ENCODE assay signal across 1 cellular context in genomic region chr1:244393604-244394176, GRCh38.
TF ChIP-seq lines count a peak whose summit lies in the region.

No MANE protein-coding gene starts in this region.

TF ChIP-seq in K562, 482 proteins besides CTCF, POLR2A, EP300 and RAD21 (continued from another document and continues in another):
- TF ChIP-seq PBX2 (CRISPR knock-in tag; IDR thresholded peaks at IDR 0.05; ENCODE audit: low read depth) = 0 out of 2 replicates have a peak, but pooled peaks have one; percentile 14
- peak; percentile 70 for TF ChIP-seq PBX2 (tag; conservative IDR thresholded peaks at IDR 0.05; ENCODE audit: low read depth)
- no peak for TF ChIP-seq KDM4B (IDR thresholded peaks at IDR 0.05; ENCODE audit: borderline replicate concordance in 2 of 2, low read depth in 1 of 2)
- 0 out of 2 replicates have a peak, but pooled peaks have one; percentile 43 for TF ChIP-seq MBD2 (IDR thresholded peaks at IDR 0.05; ENCODE audit: borderline replicate concordance, low read depth)
- peak; percentile 44 to 71; a peak in 2 of 4 replicates for TF ChIP-seq MNT (conservative IDR thresholded peaks at IDR 0.05)
- TF ChIP-seq MAFF (IDR thresholded peaks at IDR 0.05; ENCODE audit: low read length) = no peak
- TF ChIP-seq BDP1 (IDR thresholded peaks at IDR 0.05; ENCODE audit: insufficient read depth, insufficient read length) = no peak
- TF ChIP-seq HDAC8 (tag; IDR thresholded peaks at IDR 0.05) = no peak
- TF ChIP-seq DIDO1 (tag; IDR thresholded peaks at IDR 0.05; ENCODE audit: low read depth) = no peak
- no peak for TF ChIP-seq SAP30 (IDR thresholded peaks at IDR 0.05; ENCODE audit: borderline replicate concordance, insufficient read depth, low read depth, low read length, poor library complexity, severe bottlenecking)
- TF ChIP-seq REST (CRISPR knock-in tag; IDR thresholded peaks at IDR 0.05; ENCODE audit: low read depth) = peak; percentile 75; the same call in 1 of the 2 replicates
- TF ChIP-seq SUPT5H (IDR thresholded peaks at IDR 0.05) = no peak
- TF ChIP-seq HSF4 (CRISPR knock-in tag; IDR thresholded peaks at IDR 0.05; ENCODE audit: borderline replicate concordance) = no peak; the same call in 1 of the 2 replicates
- no peak for TF ChIP-seq ZFP1 (CRISPR knock-in tag; IDR thresholded peaks at IDR 0.05)
- no peak for TF ChIP-seq MTF1 (CRISPR knock-in tag; IDR thresholded peaks at IDR 0.05; ENCODE audit: borderline replicate concordance)
- TF ChIP-seq NCOA2 (IDR thresholded peaks at IDR 0.05; ENCODE audit: partially characterized antibody in 2 of 2) = no peak
- TF ChIP-seq ZNF23 (CRISPR knock-in tag; IDR thresholded peaks at IDR 0.05) = peak; percentile 19; the same call in 1 of the 2 replicates
- peak; percentile 72; the same call in 1 of the 2 replicates for TF ChIP-seq ZNF197 (CRISPR knock-in tag; IDR thresholded peaks at IDR 0.05; ENCODE audit: low read depth)
- TF ChIP-seq, protein P1, sequence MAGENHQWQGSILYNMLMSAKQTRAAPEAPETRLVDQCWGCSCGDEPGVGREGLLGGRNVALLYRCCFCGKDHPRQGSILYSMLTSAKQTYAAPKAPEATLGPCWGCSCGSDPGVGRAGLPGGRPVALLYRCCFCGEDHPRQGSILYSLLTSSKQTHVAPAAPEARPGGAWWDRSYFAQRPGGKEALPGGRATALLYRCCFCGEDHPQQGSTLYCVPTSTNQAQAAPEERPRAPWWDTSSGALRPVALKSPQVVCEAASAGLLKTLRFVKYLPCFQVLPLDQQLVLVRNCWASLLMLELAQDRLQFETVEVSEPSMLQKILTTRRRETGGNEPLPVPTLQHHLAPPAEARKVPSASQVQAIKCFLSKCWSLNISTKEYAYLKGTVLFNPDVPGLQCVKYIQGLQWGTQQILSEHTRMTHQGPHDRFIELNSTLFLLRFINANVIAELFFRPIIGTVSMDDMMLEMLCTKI (IDR thresholded peaks at IDR 0.05; ENCODE audit: partially characterized antibody) = no peak
- TF ChIP-seq RBFOX2 (IDR thresholded peaks at IDR 0.05; ENCODE audit: low read depth, low read length) = peak; percentile 43; the same call in 1 of the 2 replicates
- no peak for TF ChIP-seq FOXA1 (IDR thresholded peaks at IDR 0.05; ENCODE audit: borderline replicate concordance)
- TF ChIP-seq ZNF24 (IDR thresholded peaks at IDR 0.05) = peak; percentile 86
- TF ChIP-seq BRD4 (IDR thresholded peaks at IDR 0.05) = 0 out of 2 replicates have a peak, but pooled peaks have one; percentile 36
- no peak for TF ChIP-seq PHTF2 (CRISPR knock-in tag; IDR thresholded peaks at IDR 0.05)
- no peak for TF ChIP-seq TAF15 (IDR thresholded peaks at IDR 0.05; ENCODE audit: low read depth, low read length)
- no peak for TF ChIP-seq JUN (IDR thresholded peaks at IDR 0.05; ENCODE audit: borderline replicate concordance, low read depth, low read length)
- no peak for TF ChIP-seq JUN (CRISPR knock-in tag; IDR thresholded peaks at IDR 0.05; ENCODE audit: borderline replicate concordance)
- TF ChIP-seq, protein P2, sequence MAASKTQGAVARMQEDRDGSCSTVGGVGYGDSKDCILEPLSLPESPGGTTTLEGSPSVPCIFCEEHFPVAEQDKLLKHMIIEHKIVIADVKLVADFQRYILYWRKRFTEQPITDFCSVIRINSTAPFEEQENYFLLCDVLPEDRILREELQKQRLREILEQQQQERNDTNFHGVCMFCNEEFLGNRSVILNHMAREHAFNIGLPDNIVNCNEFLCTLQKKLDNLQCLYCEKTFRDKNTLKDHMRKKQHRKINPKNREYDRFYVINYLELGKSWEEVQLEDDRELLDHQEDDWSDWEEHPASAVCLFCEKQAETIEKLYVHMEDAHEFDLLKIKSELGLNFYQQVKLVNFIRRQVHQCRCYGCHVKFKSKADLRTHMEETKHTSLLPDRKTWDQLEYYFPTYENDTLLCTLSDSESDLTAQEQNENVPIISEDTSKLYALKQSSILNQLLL (CRISPR knock-in tag; IDR thresholded peaks at IDR 0.05; ENCODE audit: borderline replicate concordance) = no peak
- TF ChIP-seq ZNF445 (CRISPR knock-in tag; IDR thresholded peaks at IDR 0.05; ENCODE audit: low read depth) = no peak
- no peak for TF ChIP-seq LARP7 (IDR thresholded peaks at IDR 0.05)
- TF ChIP-seq KHSRP (IDR thresholded peaks at IDR 0.05) = no peak
- no peak; a peak in 1 of 4 replicates for TF ChIP-seq ZMIZ1 (IDR thresholded peaks at IDR 0.05; ENCODE audit: low read depth in 2 of 2, low read length in 2 of 2)
- no peak for TF ChIP-seq FOXJ3 (CRISPR knock-in tag; IDR thresholded peaks at IDR 0.05)
- TF ChIP-seq MEIS2 (IDR thresholded peaks at IDR 0.05; ENCODE audit: partially characterized antibody) = peak; percentile 37
- TF ChIP-seq, protein P3, sequence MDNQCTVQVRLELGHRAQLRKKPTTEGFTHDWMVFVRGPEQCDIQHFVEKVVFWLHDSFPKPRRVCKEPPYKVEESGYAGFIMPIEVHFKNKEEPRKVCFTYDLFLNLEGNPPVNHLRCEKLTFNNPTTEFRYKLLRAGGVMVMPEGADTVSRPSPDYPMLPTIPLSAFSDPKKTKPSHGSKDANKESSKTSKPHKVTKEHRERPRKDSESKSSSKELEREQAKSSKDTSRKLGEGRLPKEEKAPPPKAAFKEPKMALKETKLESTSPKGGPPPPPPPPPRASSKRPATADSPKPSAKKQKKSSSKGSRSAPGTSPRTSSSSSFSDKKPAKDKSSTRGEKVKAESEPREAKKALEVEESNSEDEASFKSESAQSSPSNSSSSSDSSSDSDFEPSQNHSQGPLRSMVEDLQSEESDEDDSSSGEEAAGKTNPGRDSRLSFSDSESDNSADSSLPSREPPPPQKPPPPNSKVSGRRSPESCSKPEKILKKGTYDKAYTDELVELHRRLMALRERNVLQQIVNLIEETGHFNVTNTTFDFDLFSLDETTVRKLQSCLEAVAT (IDR thresholded peaks at IDR 0.05) = no peak; a peak in 1 of 4 replicates
- no peak; the same call in 1 of the 2 replicates for TF ChIP-seq GATAD2B (IDR thresholded peaks at IDR 0.05; ENCODE audit: borderline replicate concordance)
- 0 out of 2 replicates have a peak, but pooled peaks have one; percentile 28 for TF ChIP-seq ESRRA (IDR thresholded peaks at IDR 0.05; ENCODE audit: borderline replicate concordance, low read depth)
- no peak for TF ChIP-seq PRDM10 (IDR thresholded peaks at IDR 0.05; ENCODE audit: partially characterized antibody)
- peak; percentile 86 for TF ChIP-seq HDAC3 (IDR thresholded peaks at IDR 0.05; ENCODE audit: borderline replicate concordance, partially characterized antibody)
- no peak; the same call in 1 of the 2 replicates for TF ChIP-seq ZNF79 (CRISPR knock-in tag; IDR thresholded peaks at IDR 0.05; ENCODE audit: low read depth)
- TF ChIP-seq ZNF184 (CRISPR knock-in tag; IDR thresholded peaks at IDR 0.05) = no peak
